30 cellular contexts compared by ENCODE assay signal in genomic region chr9:129154866-129155477, GRCh38.
"Had no signal": no experiment of that assay in that cellular context is flagged by ENCODE, and none has a peak within 500 bp of the region (broad histone marks: within the 10 kb centered on the region; RNA-seq: fewer than 3 reads in every experiment).

No MANE protein-coding gene starts in this region.

- H3K4me1 ChIP-seq: adrenal gland, body of pancreas, foreskin keratinocyte, gastrocnemius medialis had no signal

- DNase-seq: activated CD4-positive, alpha-beta memory T cell treated with anti-CD3 and anti-CD28 coated beads for 36 hours; activated CD4-positive, alpha-beta T cell treated with anti-CD3 and anti-CD28 coated beads for 36 hours; activated CD4-positive, alpha-beta T cell treated with anti-CD3 and anti-CD28 coated beads, Interleukin-2, amount 10 ng/mL, durations not matched to agents 24 days and 14 days; activated CD4-positive, CD25-positive, alpha-beta regulatory T cell; activated CD4-positive, CD25-positive, alpha-beta regulatory T cell treated with anti-CD3 and anti-CD28 coated beads, Interleukin-2, amount 50 U/mL, for 72 hours; activated CD8-positive, alpha-beta memory T cell treated with anti-CD3 and anti-CD28 coated beads, Interleukin-2, amount 10 ng/mL, durations not matched to agents 7 days and 5 days; activated CD8-positive, alpha-beta memory T cell treated with anti-CD3 and anti-CD28 coated beads, Interleukin-2, amount 50 U/mL, for 4 hours; activated CD8-positive, alpha-beta T cell treated with anti-CD3 and anti-CD28 coated beads, Interleukin-2, amount 10 ng/mL, durations not matched to agents 7 days and 5 days; activated effector memory CD4-positive, alpha-beta T cell treated with anti-CD3 and anti-CD28 coated beads, Interleukin-2, amount 50 U/mL, for 16 hours; activated naive CD4-positive, alpha-beta T cell treated with anti-CD3 and anti-CD28 coated beads for 36 hours; activated naive CD8-positive, alpha-beta T cell treated with anti-CD3 and anti-CD28 coated beads for 36 hours; activated naive CD8-positive, alpha-beta T cell treated with anti-CD3 and anti-CD28 coated beads, Interleukin-2, amount 50 U/mL, for 24 hours; activated T-cell treated with anti-CD3 and anti-CD28 coated beads, Interleukin-2, amount 50 U/mL, for 1 hour; activated T-cell treated with anti-CD3 and anti-CD28 coated beads, Interleukin-2, amount 50 U/mL, for 48 hours; adrenal gland; amygdala; aorta; body of pancreas; cortex of kidney; dermis blood vessel endothelial cell; effector CD4-positive, alpha-beta T cell; effector memory CD8-positive, alpha-beta T cell; erythroblast; foreskin keratinocyte; gastrocnemius medialis; glutamatergic neuron; SW 1271; T-cell; T1000 had no signal

- H3K27ac ChIP-seq: adrenal gland, body of pancreas, foreskin keratinocyte, gastrocnemius medialis had no signal

- H3K9me3 ChIP-seq: adrenal gland, body of pancreas, esophagus muscularis mucosa, gastrocnemius medialis had no signal

- H3K4me3 ChIP-seq: adrenal gland, body of pancreas, esophagus muscularis mucosa, gastrocnemius medialis had no signal

- ATAC-seq: activated CD4-positive, alpha-beta T cell treated with anti-CD3 and anti-CD28 coated beads for 36 hours; activated CD8-positive, alpha-beta memory T cell treated with anti-CD3 and anti-CD28 coated beads, Interleukin-2, amount 10 ng/mL, durations not matched to agents 7 days and 5 days; activated CD8-positive, alpha-beta T cell treated with anti-CD3 and anti-CD28 coated beads, Interleukin-2, amount 10 ng/mL, durations not matched to agents 7 days and 5 days; activated naive CD8-positive, alpha-beta T cell treated with anti-CD3 and anti-CD28 coated beads, Interleukin-2, amount 50 U/mL, for 24 hours; body of pancreas; effector memory CD8-positive, alpha-beta T cell; foreskin keratinocyte; gastrocnemius medialis; T-cell had no signal

- H3K27me3 ChIP-seq: adrenal gland, body of pancreas, esophagus muscularis mucosa, foreskin keratinocyte, gastrocnemius medialis had no signal
